ENCODE assay signal across 24 cellular contexts in the genomic region with DNA sequence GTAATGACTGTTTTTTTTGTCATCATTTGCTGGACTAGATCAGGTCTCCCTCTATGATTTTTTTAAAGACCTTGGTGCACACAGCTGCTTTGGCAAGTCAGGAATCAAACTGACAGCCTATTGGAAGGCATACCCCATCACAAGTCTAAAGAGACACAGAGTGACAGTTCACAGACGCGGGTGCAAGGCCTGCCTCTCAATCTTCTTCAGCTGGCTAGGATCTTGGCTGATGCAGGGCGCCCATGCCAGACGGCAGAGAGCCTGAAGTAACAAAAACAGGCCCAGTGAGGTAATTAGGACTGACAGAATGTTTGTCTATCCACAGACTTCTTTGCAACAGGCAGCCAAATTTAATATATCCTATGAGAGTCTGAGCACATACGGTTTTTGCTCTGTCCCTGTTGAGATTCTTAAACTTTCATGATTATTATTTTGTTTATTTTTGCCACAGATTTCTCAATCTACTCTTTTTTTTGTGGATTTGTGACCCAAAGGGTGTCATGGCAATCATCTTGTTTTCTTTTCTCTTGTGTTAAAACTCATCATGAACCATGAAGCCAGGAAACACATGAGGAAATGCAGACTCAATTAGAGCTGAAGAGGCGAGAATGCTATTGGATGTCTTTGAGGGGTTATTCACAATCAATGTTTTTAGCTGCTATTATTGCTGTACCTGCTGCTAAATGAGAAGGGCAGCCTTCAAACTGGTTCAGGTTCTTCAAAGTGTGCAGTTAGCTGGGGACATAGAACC.
A peak's percentile ranks its signal among the peaks of the same experiment; 100 is the strongest.
DNase-seq lines count a peak whose midpoint lies in the region; ATAC-seq lines count a peak whose summit lies in the region.
"Had no signal": no experiment of that assay in that cellular context is flagged by ENCODE, and none has a peak within 500 bp of the region (broad histone marks: within the 10 kb centered on the region; RNA-seq: fewer than 3 reads in every experiment).

No MANE protein-coding gene starts in this region.

- no peak overlapping the region for H4K91ac ChIP-seq in trophoblast cell (ENCODE audit: low read depth, low read length)

- H3K14ac ChIP-seq in trophoblast cell (ENCODE audit: low read length), result no peak overlapping the region

- no peaks in the 10 kb centered on the region for H3K79me2 ChIP-seq in trophoblast cell (ENCODE audit: control insufficient read depth, insufficient read depth, low read length, poor library complexity)

- DNase-seq in DMS 273 treated with DMSO at 0.1 percent for 48 hours (lab: John Stamatoyannopoulos, UW), result peak; percentile 33
- DNase-seq in NCI-H446 (lab: John Stamatoyannopoulos, UW), result peak; percentile 73 to 89
- DNase-seq in right cardiac atrium, result peak in 2 of 3 donors; percentile 57 to 67
- no peak for DNase-seq in trophoblast cell
- DNase-seq in activated CD4-positive, alpha-beta T cell treated with anti-CD3 and anti-CD28 coated beads for 4 hours, result no peak
- DNase-seq: activated CD4-positive, alpha-beta T cell treated with anti-CD3 and anti-CD28 coated beads, Interleukin-2, amount 50 U/mL, for 1 hour; GDM1; hippocampal formation; lower lobe of right lung; NCI-H1930; NCI-H345; NK-92 treated with Interleukin-12 subunit alpha and Interleukin-12 subunit beta, amount 100 ng/mL, for 24 hours; ovary; stimulated activated CD4-positive, alpha-beta T cell treated with anti-CD3 and anti-CD28 coated beads, Interleukin-2, amount 100 ng/mL, for 24 hours had no signal

- no peak overlapping the region for H3K18ac ChIP-seq in trophoblast cell (ENCODE audit: low read length)

- intact Hi-C loops in right cardiac atrium (cut with DNase I), result no loop called here

- peak in 1 of 2 donors; percentile 66 for ATAC-seq in right cardiac atrium
- ATAC-seq in HG03139 (IDR thresholded peaks at IDR 0.05; ENCODE audit: unreplicated experiment), result no peak
- ATAC-seq in HG03571 (IDR thresholded peaks at IDR 0.05; ENCODE audit: unreplicated experiment), result no peak
- no peak for ATAC-seq in HG03280 (IDR thresholded peaks at IDR 0.05; ENCODE audit: unreplicated experiment)
- ATAC-seq: activated T-helper 17 cell treated with anti-CD3 and anti-CD28 coated beads, Interleukin-2, amount 50 U/mL, for 72 hours; lower lobe of right lung; Panc1; stimulated activated effector memory CD8-positive, alpha-beta T cell treated with anti-CD3 and anti-CD28 coated beads, Interleukin-12 subunit alpha, Interleukin-12 subunit beta, amount 100 ng/mL, for 72 hours had no signal

- H3K27ac ChIP-seq in right cardiac atrium (ENCODE audit: low read length) (no peak overlapping the region), trophoblast cell (ENCODE audit: low read depth, low read length) (peak overlapping the region; percentile 2)
- H3K27ac ChIP-seq: epithelial cell of prostate, KMS-11, lower lobe of right lung, ovary, vagina, VCaP had no signal

- H3K4ac ChIP-seq in trophoblast cell (ENCODE audit: low read depth, low read length), result no peak overlapping the region

- no peak overlapping the region for H2BK120ac ChIP-seq in trophoblast cell (ENCODE audit: insufficient read depth, low read length, poor library complexity)

- H3K27me3 ChIP-seq in right cardiac atrium (ENCODE audit: control insufficient read depth, insufficient read depth), result no peaks in the 10 kb centered on the region
- H3K27me3 ChIP-seq in trophoblast cell (ENCODE audit: insufficient read depth, low read length), result no peaks in the 10 kb centered on the region
- H3K27me3 ChIP-seq: ovary, vagina had no signal

- H2AK5ac ChIP-seq in trophoblast cell (ENCODE audit: low read length), result no peak overlapping the region

- no peak overlapping the region for H3K4me2 ChIP-seq in trophoblast cell (ENCODE audit: low read length)
- H3K4me2 ChIP-seq: KMS-11 had no signal

- H2BK12ac ChIP-seq in trophoblast cell (ENCODE audit: low read length), result no peak overlapping the region

- WGBS in right cardiac atrium, result 48% methylated on average over 6 of the region's 6 CpGs
- no CpG with 5 or more reads among the region's 6 CpGs for WGBS in trophoblast cell (ENCODE audit: extremely low coverage, insufficient coverage, insufficient read length)

- no peak overlapping the region for H4K8ac ChIP-seq in trophoblast cell (ENCODE audit: low read depth, low read length)

- no peak overlapping the region for H2BK5ac ChIP-seq in trophoblast cell (ENCODE audit: low read depth, low read length, poor library complexity)

- no peak overlapping the region for H4K12ac ChIP-seq in trophoblast cell (ENCODE audit: low read depth, low read length)

- H3K9me3 ChIP-seq in right cardiac atrium (ENCODE audit: control insufficient read depth, low read length) (no peaks in the 10 kb centered on the region), trophoblast cell (ENCODE audit: insufficient read depth, low read depth, low read length) (no peaks in the 10 kb centered on the region)
- H3K9me3 ChIP-seq: lower lobe of right lung, ovary, vagina had no signal

- H3K23ac ChIP-seq in trophoblast cell (ENCODE audit: low read length), result no peak overlapping the region

- H3K36me3 ChIP-seq in trophoblast cell (ENCODE audit: control insufficient read depth in 1 of 2, insufficient read depth in 2 of 2, low read length in 2 of 2), result no peaks in the 10 kb centered on the region
- H3K36me3 ChIP-seq: lower lobe of right lung, ovary, vagina had no signal

- H3K4me3 ChIP-seq in right cardiac atrium (ENCODE audit: low read length) (no peak overlapping the region), trophoblast cell (ENCODE audit: low read depth, low read length) (no peak overlapping the region)
- H3K4me3 ChIP-seq: lower lobe of right lung, ovary, vagina had no signal

- H3K9ac ChIP-seq in trophoblast cell (ENCODE audit: low read length), result no peak overlapping the region
- H3K9ac ChIP-seq: KMS-11 had no signal

- peak overlapping the region; percentile 23 for H2AFZ ChIP-seq in trophoblast cell (ENCODE audit: insufficient read depth, low read length, poor library complexity)

- H3K79me1 ChIP-seq in trophoblast cell (ENCODE audit: low read length), result no peaks in the 10 kb centered on the region

- H3K4me1 ChIP-seq in right cardiac atrium (ENCODE audit: control insufficient read depth, insufficient read depth, low read length) (no peaks in the 10 kb centered on the region), trophoblast cell (ENCODE audit: control insufficient read depth in 1 of 2, insufficient read depth in 2 of 2, low read length in 2 of 2) (peaks cover 3 to 5% of the 10 kb centered on the region in 2 experiments)
- H3K4me1 ChIP-seq: lower lobe of right lung, vagina had no signal

Comparison
In these comparisons a context has a peak if more than half of its experiments do, and no peak if none do; other contexts are left out.
1. DNase-seq: peak in DMS 273 treated with DMSO at 0.1 percent for 48 hours (single experiment), NCI-H446 (2 of 2) and right cardiac atrium (2 of 3); none in trophoblast cell (0 of 2) and activated CD4-positive, alpha-beta T cell treated with anti-CD3 and anti-CD28 coated beads for 4 hours (0 of 2).